In genomic region chr1:115879977-115880376, GRCh38 we compare ENCODE assay signal across 1 cellular context.
TF ChIP-seq lines count a peak whose summit lies in the region.

No MANE protein-coding gene starts in this region.

TF ChIP-seq in HepG2, 621 proteins besides CTCF, POLR2A, EP300 and RAD21 (continued from another document):
- no peak for TF ChIP-seq FOXJ3 (CRISPR knock-in tag; IDR thresholded peaks at IDR 0.05; ENCODE audit: borderline replicate concordance)
- no peak for TF ChIP-seq GATA4 (IDR thresholded peaks at IDR 0.05; ENCODE audit: borderline replicate concordance, low read depth)
- TF ChIP-seq ZNF337 (CRISPR knock-in tag; IDR thresholded peaks at IDR 0.05; ENCODE audit: borderline replicate concordance, low read depth): no peak
- TF ChIP-seq ZUFSP (CRISPR knock-in tag; IDR thresholded peaks at IDR 0.05; ENCODE audit: borderline replicate concordance): no peak
